ENCODE assay signal across 21 cellular contexts in genomic region chr7:27303021-27303420, GRCh38.
DNase-seq lines count a peak whose midpoint lies in the region; ATAC-seq and TF ChIP-seq lines count a peak whose summit lies in the region.
"Had no signal": no experiment of that assay in that cellular context is flagged by ENCODE, and none has a peak within 500 bp of the region (broad histone marks: within the 10 kb centered on the region; RNA-seq: fewer than 3 reads in every experiment).

No MANE protein-coding gene starts in this region.

- DNase-seq in DMS 273 treated with DMSO at 0.1 percent for 48 hours (lab: John Stamatoyannopoulos, UW), result peak; percentile 34
- peak; percentile 10 for DNase-seq in NCI-H1092 (lab: John Stamatoyannopoulos, UW)
- DNase-seq in adrenal gland, result peak in 6 of 7 donors; percentile 21 to 56 (median 38)
- DNase-seq in iris pigment epithelial cell (ENCODE audit: low read depth), result peak; percentile 2
- no peak for DNase-seq in stimulated activated naive CD8-positive, alpha-beta T cell treated with anti-CD3 and anti-CD28 coated beads, Interleukin-15, amount 100 ng/mL, for 72 hours
- DNase-seq in GM19238 (ENCODE audit: insufficient read length, low spot score), result no peak
- DNase-seq in PC-3, result no peak
- no peak for DNase-seq in GM23338 (ENCODE audit: low spot score)
- DNase-seq: activated CD4-positive, alpha-beta T cell treated with anti-CD3 and anti-CD28 coated beads for 4 hours; effector CD4-positive, alpha-beta T cell; heart right ventricle; immature natural killer cell; NCI-H187 treated with DMSO at 0.1 percent for 48 hours; NCI-H524; SW 1271 had no signal

- CTCF ChIA-PET in PC-3 (lab: Charles Lee), result no interaction called here

- H3K27ac Mint-ChIP-seq in stimulated activated naive CD8-positive, alpha-beta T cell treated with anti-CD3 and anti-CD28 coated beads, Interleukin-15, amount 100 ng/mL, for 72 hours, result no peak overlapping the region
- H3K27ac Mint-ChIP-seq in GM23338, result no peak overlapping the region
- H3K27ac Mint-ChIP-seq: activated naive CD8-positive, alpha-beta T cell; activated T-helper 1 cell treated with anti-CD3 and anti-CD28 coated beads, Interleukin-12 subunit alpha, Interleukin-12 subunit beta, Interleukin-2, Interleukin-4 antibody, amounts not matched to agents 30 ng/mL and 10 ng/mL and 1 ng/mL, durations not matched to agents 14 hours and 24 hours and 36 hours; immature natural killer cell had no signal

- H3K4me3 Mint-ChIP-seq in stimulated activated naive CD8-positive, alpha-beta T cell treated with anti-CD3 and anti-CD28 coated beads, Interleukin-15, amount 100 ng/mL, for 72 hours, result no peak overlapping the region
- H3K4me3 Mint-ChIP-seq in GM23338, result no peak overlapping the region
- H3K4me3 Mint-ChIP-seq: activated naive CD8-positive, alpha-beta T cell; activated T-helper 1 cell treated with anti-CD3 and anti-CD28 coated beads, Interleukin-12 subunit alpha, Interleukin-12 subunit beta, Interleukin-2, Interleukin-4 antibody, amounts not matched to agents 30 ng/mL and 10 ng/mL and 1 ng/mL, durations not matched to agents 14 hours and 24 hours and 36 hours; immature natural killer cell; neural crest cell had no signal

- no peaks in the 10 kb centered on the region for H3K4me1 Mint-ChIP-seq in stimulated activated naive CD8-positive, alpha-beta T cell treated with anti-CD3 and anti-CD28 coated beads, Interleukin-15, amount 100 ng/mL, for 72 hours
- H3K4me1 Mint-ChIP-seq in GM23338, result peaks cover 6% of the 10 kb centered on the region; the same call in 2 of the 3 replicates
- H3K4me1 Mint-ChIP-seq: neural crest cell had no signal

- intact Hi-C loops in adrenal gland (cut with DNase I) (no loop called here), PC-3 (cut with micrococcal nuclease) (no loop called here)

- no peak for TF ChIP-seq POLR2A in adrenal gland (IDR thresholded peaks at IDR 0.05)

- POLR2A ChIA-PET in PC-3 (lab: Charles Lee; ENCODE audit: unreplicated experiment), result no interaction called here

- H3F3A ChIP-seq in PC-3 (ENCODE audit: low read length, unreplicated experiment) (no peaks in the 10 kb centered on the region), GM23338 (replicated peaks; ENCODE audit: low read depth) (no peaks in the 10 kb centered on the region)

- no peaks in the 10 kb centered on the region for H3K36me3 Mint-ChIP-seq in GM23338 (ENCODE audit: low read depth)
- H3K36me3 Mint-ChIP-seq: activated naive CD8-positive, alpha-beta T cell; immature natural killer cell had no signal

- no peak overlapping the region for H3K27ac ChIP-seq in adrenal gland
- no peak overlapping the region for H3K27ac ChIP-seq in PC-3 (ENCODE audit: low read length)
- no peak overlapping the region for H3K27ac ChIP-seq in GM23338 (ENCODE audit: low read depth)
- H3K27ac ChIP-seq: heart right ventricle, HL-60, thoracic aorta had no signal

- no TSS peak for BruUV-seq in PC-3 (replicated peaks; lab: Mats Ljungman, UMichigan)

- 57 to 80% (median 59%) methylated on average over 5 of the region's 5 CpGs for WGBS in adrenal gland, 4 donors

- H3K4me3 ChIP-seq in adrenal gland (no peak overlapping the region), PC-3 (ENCODE audit: low read length) (no peak overlapping the region), GM23338 (no peak overlapping the region)
- H3K4me3 ChIP-seq: heart right ventricle, mucosa of descending colon, thoracic aorta had no signal

- ATAC-seq in stimulated activated naive CD8-positive, alpha-beta T cell treated with anti-CD3 and anti-CD28 coated beads, Interleukin-15, amount 100 ng/mL, for 72 hours, result no peak
- ATAC-seq in PC-3, result no peak
- no peak for ATAC-seq in GM23338
- ATAC-seq: heart right ventricle, mucosa of descending colon had no signal

- peaks cover 33% of the 10 kb centered on the region for H3K27me3 Mint-ChIP-seq in stimulated activated naive CD8-positive, alpha-beta T cell treated with anti-CD3 and anti-CD28 coated beads, Interleukin-15, amount 100 ng/mL, for 72 hours
- peaks cover 3% of the 10 kb centered on the region for H3K27me3 Mint-ChIP-seq in GM23338 (ENCODE audit: insufficient read depth, low read depth, poor library complexity)

- H2AFZ ChIP-seq in PC-3 (ENCODE audit: low read length), result no peak overlapping the region
- H2AFZ ChIP-seq in GM23338, result no peak overlapping the region

- no peaks in the 10 kb centered on the region for H4K20me1 ChIP-seq in PC-3 (ENCODE audit: low read length)
- no peaks in the 10 kb centered on the region for H4K20me1 ChIP-seq in GM23338 (replicated peaks; ENCODE audit: insufficient read depth)

- H3K9me3 ChIP-seq in adrenal gland (replicated peaks in 1 of 3) (peaks cover 0 to 4% (median 0%) of the 10 kb centered on the region in 3 donors), PC-3 (ENCODE audit: low read length) (no peaks in the 10 kb centered on the region)
- H3K9me3 ChIP-seq: mucosa of descending colon, thoracic aorta had no signal

- no peak for TF ChIP-seq CTCF in adrenal gland (IDR thresholded peaks at IDR 0.05)
- TF ChIP-seq CTCF in PC-3 (conservative IDR thresholded peaks at IDR 0.05; ENCODE audit: low read depth, low read length), result no peak
- no peak for TF ChIP-seq CTCF in GM23338 (conservative IDR thresholded peaks at IDR 0.05; ENCODE audit: low read depth in 2 of 2)

- H3K9ac ChIP-seq in PC-3 (ENCODE audit: low read length), result no peak overlapping the region

- H3K36me3 ChIP-seq in adrenal gland (replicated peaks in 1 of 2) (no peaks in the 10 kb centered on the region), PC-3 (ENCODE audit: low read depth, low read length) (no peaks in the 10 kb centered on the region), GM23338 (ENCODE audit: insufficient read depth) (no peaks in the 10 kb centered on the region)
- H3K36me3 ChIP-seq: heart right ventricle, thoracic aorta had no signal

- H3K4me2 ChIP-seq in PC-3 (ENCODE audit: low read length), result no peak overlapping the region
- no peak overlapping the region for H3K4me2 ChIP-seq in GM23338

- no peaks in the 10 kb centered on the region for H3K4me1 ChIP-seq in adrenal gland (replicated peaks in 1 of 2)
- peaks cover 13% of the 10 kb centered on the region for H3K4me1 ChIP-seq in PC-3 (ENCODE audit: insufficient read depth, low read length)
- H3K4me1 ChIP-seq in GM23338 (ENCODE audit: insufficient read depth), result no peaks in the 10 kb centered on the region
- H3K4me1 ChIP-seq: heart right ventricle had no signal

- H3K79me2 ChIP-seq in PC-3 (ENCODE audit: low read length) (no peaks in the 10 kb centered on the region), GM23338 (replicated peaks; ENCODE audit: insufficient read depth) (no peaks in the 10 kb centered on the region)

- no peaks in the 10 kb centered on the region for H3K27me3 ChIP-seq in adrenal gland
- no peaks in the 10 kb centered on the region for H3K27me3 ChIP-seq in PC-3 (ENCODE audit: low read length)
- H3K27me3 ChIP-seq in GM23338 (ENCODE audit: insufficient read depth), result no peaks in the 10 kb centered on the region

- no peaks in the 10 kb centered on the region for H3K9me3 Mint-ChIP-seq in stimulated activated naive CD8-positive, alpha-beta T cell treated with anti-CD3 and anti-CD28 coated beads, Interleukin-15, amount 100 ng/mL, for 72 hours
- H3K9me3 Mint-ChIP-seq in GM23338, result no peaks in the 10 kb centered on the region
- H3K9me3 Mint-ChIP-seq: activated T-helper 1 cell treated with anti-CD3 and anti-CD28 coated beads, Interleukin-12 subunit alpha, Interleukin-12 subunit beta, Interleukin-2, Interleukin-4 antibody, amounts not matched to agents 30 ng/mL and 10 ng/mL and 1 ng/mL, durations not matched to agents 14 hours and 24 hours and 36 hours; immature natural killer cell; neural crest cell had no signal

- H3K9me2 ChIP-seq in PC-3 (replicated peaks; ENCODE audit: low read length) (no peaks in the 10 kb centered on the region), GM23338 (ENCODE audit: insufficient read depth) (0 out of 2 replicates have a peak, but pooled peaks cover 3% of the 10 kb centered on the region)

Comparison
In these comparisons a context has a peak if more than half of its experiments do, and no peak if none do; other contexts are left out.
1. DNase-seq: peak in DMS 273 treated with DMSO at 0.1 percent for 48 hours (single experiment), NCI-H1092 (single experiment), adrenal gland (6 of 7) and iris pigment epithelial cell (single experiment); none in stimulated activated naive CD8-positive, alpha-beta T cell treated with anti-CD3 and anti-CD28 coated beads, Interleukin-15, amount 100 ng/mL, for 72 hours (0 of 2), GM19238 (single experiment), PC-3 (single experiment) and GM23338 (single experiment).